ENCODE assay signal across 8 cellular contexts in genomic region chr20:58236612-58237317, GRCh38. TPM values are rescaled to one million over a fixed set of nuclear protein-coding genes. Genes with fewer than 3 reads are reported as not detected.
DNase-seq lines count a peak whose midpoint lies in the region; ATAC-seq and TF ChIP-seq lines count a peak whose summit lies in the region.

No MANE protein-coding gene starts in this region.

- peak overlapping the region; percentile 77 for H3K27ac Mint-ChIP-seq in CD4-positive, alpha-beta T cell

- 0% methylated on average over 31 to 34 of the region's 43 CpGs for WGBS in esophagus squamous epithelium, 2 donors

- POLR2A ChIA-PET in CD4-positive, alpha-beta T cell (lab: Charles Lee): interaction anchor here (1.0 to 2.1 kb wide), 4 partner anchors 17 to 152 kb away, joined by 4 to 7 read pairs (median 4); partner anchors contain the start of gene VAPB

- H3K9ac ChIP-seq in OCI-LY3 (ENCODE audit: low read length): peak overlapping the region; percentile 48

- H3K27me3 ChIP-seq in CD4-positive, alpha-beta T cell (ENCODE audit: control insufficient read depth, insufficient read depth, low read length): no peaks in the 10 kb centered on the region
- peaks cover 16% of the 10 kb centered on the region; the same call in 1 of the 2 replicates for H3K27me3 ChIP-seq in OCI-LY3 (ENCODE audit: low read depth, low read length)
- H3K27me3 ChIP-seq in esophagus squamous epithelium: no peaks in the 10 kb centered on the region
- no peaks in the 10 kb centered on the region for H3K27me3 ChIP-seq in muscle layer of duodenum (ENCODE audit: low read depth, low read length)

- peak; percentile 99 for TF ChIP-seq CTCF in CD4-positive, alpha-beta T cell (IDR thresholded peaks at IDR 0.05)
- TF ChIP-seq CTCF in OCI-LY3 (IDR thresholded peaks at IDR 0.05; ENCODE audit: low read depth, low read length): peak; percentile 100
- peak; percentile 86 to 96 (median 94) for TF ChIP-seq CTCF in esophagus squamous epithelium (IDR thresholded peaks at IDR 0.05)

- no peaks in the 10 kb centered on the region for H3K9me3 ChIP-seq in CD4-positive, alpha-beta T cell (ENCODE audit: control insufficient read depth, low read length)
- H3K9me3 ChIP-seq in OCI-LY3 (ENCODE audit: insufficient read depth, low read length) (no peaks in the 10 kb centered on the region), esophagus squamous epithelium (no peaks in the 10 kb centered on the region), muscle layer of duodenum (ENCODE audit: control insufficient read depth in 1 of 2, low read length in 2 of 2) (no peaks in the 10 kb centered on the region)

- no peaks in the 10 kb centered on the region for H3K27me3 Mint-ChIP-seq in CD4-positive, alpha-beta T cell

- peak overlapping the region; percentile 72 for H3K4me2 ChIP-seq in OCI-LY3 (ENCODE audit: low read length)

- H3K27ac ChIP-seq in CD4-positive, alpha-beta T cell (ENCODE audit: low read depth, low read length): peak overlapping the region; percentile 58
- H3K27ac ChIP-seq in OCI-LY3 (ENCODE audit: low read length) (peak overlapping the region; percentile 4; the same call in 1 of the 2 replicates), esophagus squamous epithelium (peak overlapping the region in 1 of 4 donors; percentile 11), muscle layer of duodenum (ENCODE audit: low read length) (no peak overlapping the region)

- H3K4me1 Mint-ChIP-seq in CD4-positive, alpha-beta T cell (ENCODE audit: low read depth): peaks cover 13% of the 10 kb centered on the region

- no peaks in the 10 kb centered on the region for H3K9me3 Mint-ChIP-seq in CD4-positive, alpha-beta T cell

- H4K20me1 ChIP-seq in OCI-LY3 (ENCODE audit: insufficient read depth, low read length): peaks cover 4% of the 10 kb centered on the region; the same call in 1 of the 2 replicates

- H3K36me3 Mint-ChIP-seq in CD4-positive, alpha-beta T cell (ENCODE audit: low read depth): peaks cover 18% of the 10 kb centered on the region

- peak overlapping the region; percentile 88 for H3K4me3 Mint-ChIP-seq in CD4-positive, alpha-beta T cell

- ATAC-seq in CD4-positive, alpha-beta T cell (ENCODE audit: poor library complexity): peak; percentile 87
- peak; percentile 82 for ATAC-seq in GM19397 (IDR thresholded peaks at IDR 0.05; ENCODE audit: unreplicated experiment)

- H2AFZ ChIP-seq in OCI-LY3 (ENCODE audit: low read depth, low read length): peak overlapping the region; percentile 89; the same call in 1 of the 2 replicates

- DNase-seq in CD4-positive, alpha-beta T cell: peak; percentile 66 to 87 (median 79)
- peak; percentile 77 for DNase-seq in HT1080 (ENCODE audit: low read depth)
- peak; percentile 91 for DNase-seq in activated T-cell treated with anti-CD3 and anti-CD28 coated beads, Interleukin-2, amount 50 U/mL, for 1 hour
- DNase-seq in esophagus squamous epithelium (lab: John Stamatoyannopoulos, UW): peak; percentile 5
- peak; percentile 67 to 80 for DNase-seq in stimulated activated CD8-positive, alpha-beta memory T cell treated with anti-CD3 and anti-CD28 coated beads, Interleukin-7, amount 100 ng/mL, for 1 hour (ENCODE audit: low read depth in 2 of 2)

- H3K4me3 ChIP-seq in OCI-LY3 (ENCODE audit: low read length): peak overlapping the region; percentile 77
- peak overlapping the region; percentile 26 to 69 (median 48) for H3K4me3 ChIP-seq in esophagus squamous epithelium
- peak overlapping the region; percentile 53 to 68 for H3K4me3 ChIP-seq in muscle layer of duodenum (ENCODE audit: low read depth in 1 of 2, low read length in 2 of 2)

- H3K4me1 ChIP-seq in OCI-LY3 (ENCODE audit: low read length) (peaks cover 18% of the 10 kb centered on the region), esophagus squamous epithelium (peaks cover 0 to 13% (median 0%) of the 10 kb centered on the region in 3 donors), muscle layer of duodenum (ENCODE audit: control insufficient read depth in 1 of 2, insufficient read depth in 2 of 2, low read length in 2 of 2) (peaks cover 0 to 4% of the 10 kb centered on the region in 2 donors)

- intact Hi-C loops in CD4-positive, alpha-beta T cell (cut with DNase I, micrococcal nuclease): loop anchor here (1.0 to 10.0 kb wide), 11 partner anchors 70 to 1171 kb away; partner anchors contain the start of genes STX16 (in 2 of the 2), VAPB (in 2 of the 2), GNAS (in 1 of the 2) and GNAS-AS1 (in 1 of the 2)
- intact Hi-C loops in esophagus squamous epithelium (cut with DNase I): loop anchor here (10.0 kb wide), 1 partner anchor 208 kb away; no protein-coding TSS in a partner anchor

- no peak for TF ChIP-seq POLR2A in esophagus squamous epithelium (IDR thresholded peaks at IDR 0.05)

- CTCF ChIA-PET in CD4-positive, alpha-beta T cell (lab: Charles Lee): interaction anchor here (0.8 to 3.1 kb wide), 9 partner anchors 15 to 182 kb away, joined by 3 to 17 read pairs (median 3); no protein-coding TSS in a partner anchor

- no peaks in the 10 kb centered on the region for H3K36me3 ChIP-seq in OCI-LY3 (replicated peaks; ENCODE audit: low read depth, low read length)
- peaks cover 0 to 55% (median 0%) of the 10 kb centered on the region in 3 donors for H3K36me3 ChIP-seq in esophagus squamous epithelium
- H3K36me3 ChIP-seq in muscle layer of duodenum (ENCODE audit: control insufficient read depth in 1 of 2, insufficient read depth in 2 of 2, low read length in 2 of 2): peaks cover 12 to 36% of the 10 kb centered on the region in 2 donors

- no peaks in the 10 kb centered on the region for H3K79me2 ChIP-seq in OCI-LY3 (ENCODE audit: low read length)

RNA-seq across cellular contexts. Expression of gene ANKRD60, which starts 8.3 kb away (rescaled TPM):
- total RNA-seq in CD4-positive, alpha-beta T cell: not detected
- total RNA-seq in HT1080 (2014; rRNA removed; shearing (Covaris generic)): not detected in 2 replicates
- not detected in 2 replicates for polyA plus RNA-seq in HT1080 (2015; cell fraction: cytosol; rRNA removed)
- not detected in 2 replicates for polyA plus RNA-seq in HT1080 (2015; cell fraction: nucleus; rRNA removed)
- not detected for total RNA-seq in esophagus squamous epithelium

Comparison
In these comparisons a context has a peak if more than half of its experiments do, and no peak if none do; other contexts are left out.
1. DNase-seq: peak in every context shown above with its lines; median percentile 91 in activated T-cell treated with anti-CD3 and anti-CD28 coated beads, Interleukin-2, amount 50 U/mL, for 1 hour; 79 in CD4-positive, alpha-beta T cell; 77 in HT1080; 74 in stimulated activated CD8-positive, alpha-beta memory T cell treated with anti-CD3 and anti-CD28 coated beads, Interleukin-7, amount 100 ng/mL, for 1 hour; 5 in esophagus squamous epithelium.